ENCODE assay signal across 8 cellular contexts in the genomic region with DNA sequence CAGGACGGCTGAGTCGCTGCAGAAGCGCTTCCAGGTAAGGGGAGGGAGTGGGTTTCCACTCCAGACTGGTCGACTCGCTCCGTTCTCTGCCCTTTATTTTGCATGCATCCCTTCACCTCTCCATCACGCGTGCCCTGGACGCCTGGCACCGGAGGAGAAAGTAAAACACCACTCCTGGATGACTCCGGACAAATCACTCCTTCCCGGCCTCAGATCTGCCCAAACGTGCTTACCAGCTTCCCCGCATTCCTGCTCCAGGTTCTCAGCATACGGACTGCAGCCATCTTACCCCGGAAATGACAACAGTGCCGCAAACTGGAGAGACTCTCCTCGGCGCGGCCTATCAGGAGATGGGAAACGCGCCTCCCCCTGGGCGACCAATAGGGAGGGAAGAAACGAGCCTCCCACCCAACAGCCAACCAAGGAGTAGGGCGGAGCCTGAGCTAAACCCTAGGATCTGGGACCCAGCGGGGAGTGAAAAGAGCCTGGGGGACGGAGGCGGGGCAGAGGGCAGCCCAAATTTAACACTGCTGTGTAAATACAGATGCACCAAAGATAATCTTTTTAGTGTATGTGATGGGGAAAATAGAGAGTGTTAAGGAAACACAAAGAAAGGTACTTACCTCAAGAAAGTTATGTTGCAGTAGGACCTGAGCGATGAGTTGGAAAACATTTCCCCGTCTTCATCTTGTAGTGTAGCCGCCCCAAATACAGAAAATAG. TPM values are rescaled to one million over a fixed set of nuclear protein-coding genes. Genes with fewer than 3 reads are reported as not detected.
DNase-seq lines count a peak whose midpoint lies in the region; ATAC-seq lines count a peak whose summit lies in the region.

A gene (minus strand): TSS at position 298 of the 721 bp plus-strand sequence. CDS start 14 bp downstream, at position 284.

- H3K4me3 ChIP-seq in effector memory CD4-positive, alpha-beta T cell (ENCODE audit: insufficient read depth, low read depth, low read length, poor library complexity, severe bottlenecking) = peak within 1 kb of the TSS; percentile 98

- no peaks in the 10 kb centered on the region for H3K9me3 ChIP-seq in effector memory CD4-positive, alpha-beta T cell (ENCODE audit: control insufficient read depth, low read length)

- peak within 1 kb of the TSS; percentile 84 for H3K27ac ChIP-seq in effector memory CD4-positive, alpha-beta T cell (ENCODE audit: insufficient read depth, low read length, poor library complexity, severe bottlenecking)

- H3K27me3 ChIP-seq in effector memory CD4-positive, alpha-beta T cell (replicated peaks; ENCODE audit: control insufficient read depth, insufficient read depth, low read length, poor library complexity, severe bottlenecking) = no peaks in the 10 kb centered on the region

- no peaks in the 10 kb centered on the region for H3K4me1 ChIP-seq in effector memory CD4-positive, alpha-beta T cell (ENCODE audit: control insufficient read depth, insufficient read depth, low read length, poor library complexity, severe bottlenecking)

- H3K36me3 ChIP-seq in effector memory CD4-positive, alpha-beta T cell (ENCODE audit: control insufficient read depth, insufficient read depth, low read length) = no peaks in the 10 kb centered on the region

- ATAC-seq in GM19468 (IDR thresholded peaks at IDR 0.05; ENCODE audit: extremely low read depth, unreplicated experiment) = peak; percentile 100

- DNase-seq in CMK (ENCODE audit: low read depth) (peak; percentile 88), HS-27A (ENCODE audit: low read depth) (peak; percentile 85), NK-92 (lab: John Stamatoyannopoulos, UW; ENCODE audit: unreplicated experiment) (peak; percentile 67), lung microvascular endothelial cell (ENCODE audit: low read depth in 2 of 2) (peak; percentile 94)
- DNase-seq in activated CD8-positive, alpha-beta memory T cell treated with anti-CD3 and anti-CD28 coated beads for 1 hour (ENCODE audit: extremely low read depth in 1 of 2, low read depth in 1 of 2) = peak; percentile 74 to 80
- peak; percentile 83 to 90 (median 88) for DNase-seq in effector memory CD4-positive, alpha-beta T cell
- DNase-seq in stimulated activated CD4-positive, alpha-beta T cell treated with anti-CD3 and anti-CD28 coated beads, TNF-alpha, amount 100 ng/mL, for 48 hours (ENCODE audit: low read depth in 3 of 3) = peak; percentile 82 to 91 (median 90)

RNA-seq across cellular contexts. Expression of the gene that starts here (rescaled TPM):
- total RNA-seq in lung microvascular endothelial cell = 2.6 and 3.8 TPM in 2 replicates

Comparison
In these comparisons a context has a peak if more than half of its experiments do, and no peak if none do; other contexts are left out.
1. Peak in every context shown above with its lines: DNase-seq, ATAC-seq, H3K4me3 ChIP-seq and H3K27ac ChIP-seq.